Comparison of ENCODE assay signal across 9 cellular contexts in genomic region chr18:12911025-12911927, GRCh38. TPM values are rescaled to one million over a fixed set of nuclear protein-coding genes. Genes with fewer than 3 reads are reported as not detected.
DNase-seq lines count a peak whose midpoint lies in the region; ATAC-seq lines count a peak whose summit lies in the region.
"Had no signal": no experiment of that assay in that cellular context is flagged by ENCODE, and none has a peak within 500 bp of the region (broad histone marks: within the 10 kb centered on the region; RNA-seq: fewer than 3 reads in every experiment).

No MANE protein-coding gene starts in this region.

- H3K27me3 ChIP-seq in GM23248 (replicated peaks; ENCODE audit: insufficient read depth): no peaks in the 10 kb centered on the region

- H3K4me2 ChIP-seq in GM23248 (ENCODE audit: unreplicated experiment): peak overlapping the region; percentile 56

- H3K9ac ChIP-seq in GM23248: no peak overlapping the region

- H3K4me1 ChIP-seq in GM23248 (ENCODE audit: insufficient read depth): no peaks in the 10 kb centered on the region

- DNase-seq in GM23248 (peak; percentile 32), left ventricle myocardium superior (peak; percentile 53), Ammon's horn (ENCODE audit: low spot score) (no peak), SIG-M5 treated with dmso at 0.1 percent for 504 hours (lab: John Stamatoyannopoulos, UW; ENCODE audit: unreplicated experiment) (no peak), RPMI8226 (no peak)
- peak; percentile 38 for DNase-seq in activated T-helper 9 cell treated with anti-CD3 and anti-CD28 coated beads, Interleukin-2, amount 50 U/mL, for 16 hours (ENCODE audit: low read depth)
- DNase-seq in stimulated activated CD4-positive, alpha-beta T cell treated with anti-CD3 and anti-CD28 coated beads, Interleukin-15, amount 100 ng/mL, for 24 hours: peak; percentile 75

- H3K79me2 ChIP-seq in GM23248 (ENCODE audit: insufficient read depth): no peaks in the 10 kb centered on the region

- H3K9me2 ChIP-seq in GM23248 (ENCODE audit: insufficient read depth): no peaks in the 10 kb centered on the region

- H3K4me3 ChIP-seq in GM23248: peak overlapping the region; percentile 34

- peak overlapping the region; percentile 70 for H2AFZ ChIP-seq in GM23248

- in situ Hi-C loops in GM23248 (cut with MboI): no loop called here

- H3K27ac ChIP-seq in GM23248: no peak overlapping the region

- ATAC-seq in left ventricle myocardium superior (peak; percentile 78), HG02798 (IDR thresholded peaks at IDR 0.05; ENCODE audit: poor library complexity, unreplicated experiment) (no peak)
- ATAC-seq: HCT116 had no signal

- WGBS in GM23248 (ENCODE audit: low coverage in 1 of 2, low lambda C conversion rate in 2 of 2, missing lambda C conversion rate in 2 of 2), 2 experiments: 17 to 24% methylated on average over 65 to 70 of the region's 75 CpGs

- intact Hi-C loops in left ventricle myocardium superior (cut with micrococcal nuclease): no loop called here

- no peaks in the 10 kb centered on the region for H3K9me3 ChIP-seq in GM23248 (ENCODE audit: low read depth)

- H4K20me1 ChIP-seq in GM23248 (ENCODE audit: insufficient read depth): no peaks in the 10 kb centered on the region

- no peaks in the 10 kb centered on the region for H3F3A ChIP-seq in GM23248 (ENCODE audit: insufficient read depth)

- H3K36me3 ChIP-seq in GM23248 (ENCODE audit: low read depth): no peaks in the 10 kb centered on the region

RNA-seq across cellular contexts. Expression of gene PTPN2, which starts 27.2 kb away (rescaled TPM):
- total RNA-seq in GM23248 (2014; rRNA removed; shearing (Covaris generic)): 18.4 and 36.9 TPM in 2 replicates
- polyA plus RNA-seq in GM23248 (2016; fragmentation: Nextera tagmentation; extraction: Ambion mirVana): 30.5 and 30.6 TPM in 2 replicates
- total RNA-seq in left ventricle myocardium superior: 11.7 TPM

RNA-seq across cellular contexts. Expression of gene SEH1L, which starts 36.5 kb away (rescaled TPM):
- 30.2 and 36.5 TPM in 2 replicates for total RNA-seq in GM23248 (2014; rRNA removed; shearing (Covaris generic))
- polyA plus RNA-seq in GM23248 (2016; fragmentation: Nextera tagmentation; extraction: Ambion mirVana): 49.5 and 49.7 TPM in 2 replicates
- total RNA-seq in left ventricle myocardium superior: 17.3 TPM

Comparison
In these comparisons a context has a peak if more than half of its experiments do, and no peak if none do; other contexts are left out.
1. DNase-seq: peak in GM23248 (single experiment), activated T-helper 9 cell treated with anti-CD3 and anti-CD28 coated beads, Interleukin-2, amount 50 U/mL, for 16 hours (single experiment), left ventricle myocardium superior (single experiment) and stimulated activated CD4-positive, alpha-beta T cell treated with anti-CD3 and anti-CD28 coated beads, Interleukin-15, amount 100 ng/mL, for 24 hours (single experiment); none in Ammon's horn (single experiment), SIG-M5 treated with dmso at 0.1 percent for 504 hours (single experiment) and RPMI8226 (single experiment).